1 cellular context compared by ENCODE assay signal in genomic region chr1:2604156-2604853, GRCh38.
TF ChIP-seq lines count a peak whose summit lies in the region.

No MANE protein-coding gene starts in this region.

TF ChIP-seq in SK-N-SH treated with all-trans-retinoic acid at 6 μM for 48 hours, 23 proteins besides CTCF, POLR2A, EP300 and RAD21 (continued from another document):
- TF ChIP-seq CSRNP3 (CRISPR knock-in tag; IDR thresholded peaks at IDR 0.05) (no peak), TOX (CRISPR knock-in tag; IDR thresholded peaks at IDR 0.05; ENCODE audit: borderline replicate concordance) (no peak), TSHZ2 (CRISPR knock-in tag; IDR thresholded peaks at IDR 0.05) (no peak), ZFP30 (CRISPR knock-in tag; IDR thresholded peaks at IDR 0.05) (no peak), OSR1 (CRISPR knock-in tag; IDR thresholded peaks at IDR 0.05) (no peak)
TF ChIP-seq in SK-N-SH treated with all-trans-retinoic acid at 6 μM for 48 hours: peak in this region for 0.
